Comparison of ENCODE assay signal across 31 cellular contexts in genomic region chr12:101243616-101244015, GRCh38. TPM values are rescaled to one million over a fixed set of nuclear protein-coding genes. Genes with fewer than 3 reads are reported as not detected.
"Had no signal": no experiment of that assay in that cellular context is flagged by ENCODE, and none has a peak within 500 bp of the region (broad histone marks: within the 10 kb centered on the region; RNA-seq: fewer than 3 reads in every experiment).

No MANE protein-coding gene starts in this region.

- ATAC-seq: activated CD4-positive, alpha-beta T cell treated with anti-CD3 and anti-CD28 coated beads for 36 hours; activated CD8-positive, alpha-beta memory T cell treated with anti-CD3 and anti-CD28 coated beads, Interleukin-2, amount 10 ng/mL, durations not matched to agents 7 days and 5 days; activated CD8-positive, alpha-beta T cell treated with anti-CD3 and anti-CD28 coated beads, Interleukin-2, amount 10 ng/mL, durations not matched to agents 7 days and 5 days; activated naive CD8-positive, alpha-beta T cell treated with anti-CD3 and anti-CD28 coated beads, Interleukin-2, amount 50 U/mL, for 24 hours had no signal

- H3K4me3 ChIP-seq: ascending aorta, cardiac muscle cell, colonic mucosa had no signal

- H3K27me3 ChIP-seq: ascending aorta, cardiac muscle cell, colonic mucosa had no signal

- H3K27ac ChIP-seq: ascending aorta, colonic mucosa, VCaP had no signal

- DNase-seq: activated B cell treated with CpG ODN at 0.5 μM for 24 hours; activated CD4-positive, alpha-beta memory T cell treated with anti-CD3 and anti-CD28 coated beads, Interleukin-2, amount 10 ng/mL, durations not matched to agents 7 days and 5 days; activated CD4-positive, alpha-beta T cell treated with anti-CD3 and anti-CD28 coated beads for 1 hour; activated CD4-positive, alpha-beta T cell treated with anti-CD3 and anti-CD28 coated beads for 36 hours; activated CD4-positive, alpha-beta T cell treated with anti-CD3 and anti-CD28 coated beads for 48 hours; activated CD4-positive, alpha-beta T cell treated with anti-CD3 and anti-CD28 coated beads, Interleukin-2, amount 10 ng/mL, durations not matched to agents 7 days and 5 days; activated CD4-positive, alpha-beta T cell treated with anti-CD3 and anti-CD28 coated beads, Interleukin-2, amount 50 U/mL, for 48 hours; activated CD8-positive, alpha-beta memory T cell treated with anti-CD3 and anti-CD28 coated beads for 24 hours; activated CD8-positive, alpha-beta memory T cell treated with anti-CD3 and anti-CD28 coated beads, Interleukin-2, amount 10 ng/mL, durations not matched to agents 7 days and 5 days; activated CD8-positive, alpha-beta memory T cell treated with anti-CD3 and anti-CD28 coated beads, Interleukin-2, amount 50 U/mL, for 48 hours; activated CD8-positive, alpha-beta T cell treated with anti-CD3 and anti-CD28 coated beads, Interleukin-2, amount 10 ng/mL, durations not matched to agents 7 days and 5 days; activated effector memory CD4-positive, alpha-beta T cell treated with Interleukin-2 at 50 U/mL for 16 hours; activated gamma-delta T cell; activated naive CD4-positive, alpha-beta T cell treated with anti-CD3 and anti-CD28 coated beads, Interleukin-2, amount 10 ng/mL, durations not matched to agents 7 days and 5 days; activated naive CD4-positive, alpha-beta T cell treated with Interleukin-2 at 50 U/mL for 16 hours; activated naive CD8-positive, alpha-beta T cell treated with anti-CD3 and anti-CD28 coated beads, Interleukin-2, amount 10 ng/mL, durations not matched to agents 7 days and 5 days; activated naive CD8-positive, alpha-beta T cell treated with anti-CD3 and anti-CD28 coated beads, Interleukin-2, amount 50 U/mL, for 24 hours; activated T-cell treated with anti-CD3 and anti-CD28 coated beads, Interleukin-2, amount 50 U/mL, for 24 hours; activated T-cell treated with anti-CD3 and anti-CD28 coated beads, Interleukin-2, amount 50 U/mL, for 48 hours; amygdala; anterior cingulate cortex; caudate nucleus; cerebellar nuclear complex; colonic mucosa; T-helper 2 cell; T-helper 9 cell had no signal

- H3K9me3 ChIP-seq: ascending aorta, colonic mucosa had no signal

- H3K36me3 ChIP-seq: ascending aorta, cardiac muscle cell, colonic mucosa had no signal

- H3K4me1 ChIP-seq: ascending aorta, colonic mucosa had no signal

RNA-seq across cellular contexts. Expression of gene SLC5A8, which starts 33.6 kb away (rescaled TPM):
- total RNA-seq: activated B cell treated with CpG ODN at 0.5 μM for 24 hours; activated CD4-positive, alpha-beta memory T cell treated with anti-CD3 and anti-CD28 coated beads, Interleukin-2, amount 10 ng/mL, durations not matched to agents 7 days and 5 days; activated CD4-positive, alpha-beta T cell treated with anti-CD3 and anti-CD28 coated beads for 36 hours; activated CD4-positive, alpha-beta T cell treated with anti-CD3 and anti-CD28 coated beads, Interleukin-2, amount 10 ng/mL, durations not matched to agents 7 days and 5 days; activated CD8-positive, alpha-beta memory T cell treated with anti-CD3 and anti-CD28 coated beads, Interleukin-2, amount 10 ng/mL, durations not matched to agents 7 days and 5 days; activated CD8-positive, alpha-beta T cell treated with anti-CD3 and anti-CD28 coated beads, Interleukin-2, amount 10 ng/mL, durations not matched to agents 7 days and 5 days; activated naive CD8-positive, alpha-beta T cell treated with anti-CD3 and anti-CD28 coated beads, Interleukin-2, amount 10 ng/mL, durations not matched to agents 7 days and 5 days; activated T-helper 2 cell treated with anti-CD3 and anti-CD28 coated beads, Interferon-gamma antibody, Interleukin-2, Interleukin-4, amounts not matched to agents 10 μg/mL and 5 μg/mL and 100 μg/mL, durations not matched to agents 14 hours and 24 hours and 36 hours; cardiac muscle cell; chondrocyte had no signal
